9 cellular contexts compared by ENCODE assay signal in genomic region chr12:21697829-21698630, GRCh38. TPM values are rescaled to one million over a fixed set of nuclear protein-coding genes. Genes with fewer than 3 reads are reported as not detected.
A peak's percentile ranks its signal among the peaks of the same experiment; 100 is the strongest.
DNase-seq lines count a peak whose midpoint lies in the region; ATAC-seq, FAIRE-seq and TF ChIP-seq lines count a peak whose summit lies in the region.
"Had no signal": no experiment of that assay in that cellular context is flagged by ENCODE, and none has a peak within 500 bp of the region (broad histone marks: within the 10 kb centered on the region; RNA-seq: fewer than 3 reads in every experiment).

No MANE protein-coding gene starts in this region.

- peaks cover 3% of the 10 kb centered on the region for H3K27me3 Mint-ChIP-seq in activated CD8-positive, alpha-beta T cell treated with anti-CD3 and anti-CD28 coated beads for 36 hours
- peaks cover 3% of the 10 kb centered on the region for H3K27me3 Mint-ChIP-seq in activated CD8-positive, alpha-beta T cell treated with anti-CD3 and anti-CD28 coated beads, Interleukin-2, amount 10 ng/mL, durations not matched to agents 7 days and 5 days (ENCODE audit: low read depth)
- H3K27me3 Mint-ChIP-seq: stimulated activated naive CD8-positive, alpha-beta T cell treated with anti-CD3 and anti-CD28 coated beads, Interleukin-15, Interleukin-2, amounts not matched to agents 100 ng/mL and 50 ng/mL, for 24 hours had no signal

- H3K27ac Mint-ChIP-seq in activated CD8-positive, alpha-beta T cell treated with anti-CD3 and anti-CD28 coated beads for 36 hours, result no peak overlapping the region
- H3K27ac Mint-ChIP-seq in activated CD8-positive, alpha-beta T cell treated with anti-CD3 and anti-CD28 coated beads, Interleukin-2, amount 10 ng/mL, durations not matched to agents 7 days and 5 days, result no peak overlapping the region
- H3K27ac Mint-ChIP-seq: stimulated activated naive CD8-positive, alpha-beta T cell treated with anti-CD3 and anti-CD28 coated beads, Interleukin-15, Interleukin-2, amounts not matched to agents 100 ng/mL and 50 ng/mL, for 24 hours had no signal

- H3K36me3 Mint-ChIP-seq in activated CD8-positive, alpha-beta T cell treated with anti-CD3 and anti-CD28 coated beads for 36 hours (ENCODE audit: low read depth), result no peaks in the 10 kb centered on the region
- no peaks in the 10 kb centered on the region for H3K36me3 Mint-ChIP-seq in activated CD8-positive, alpha-beta T cell treated with anti-CD3 and anti-CD28 coated beads, Interleukin-2, amount 10 ng/mL, durations not matched to agents 7 days and 5 days (ENCODE audit: low read depth)

- TF ChIP-seq CTCF in activated CD8-positive, alpha-beta T cell treated with anti-CD3 and anti-CD28 coated beads for 36 hours (IDR thresholded peaks at IDR 0.05), result peak; percentile 74

- DNase-seq in activated CD8-positive, alpha-beta T cell treated with anti-CD3 and anti-CD28 coated beads for 36 hours, result no peak
- no peak for DNase-seq in activated CD8-positive, alpha-beta T cell treated with anti-CD3 and anti-CD28 coated beads, Interleukin-2, amount 10 ng/mL, durations not matched to agents 7 days and 5 days
- DNase-seq in NCI-H69 (lab: John Stamatoyannopoulos, UW), result peak; percentile 8
- DNase-seq in non-pigmented ciliary epithelial cell (ENCODE audit: low read depth), result peak; percentile 8
- no peak for DNase-seq in GOT3 (lab: John Stamatoyannopoulos, UW)
- DNase-seq in hepatic stellate cell (ENCODE audit: low spot score), result no peak

- peak; percentile 99 for FAIRE-seq in endometrium (lab: Jason Lieb, UNC)

- POLR2A ChIA-PET in activated CD8-positive, alpha-beta T cell treated with anti-CD3 and anti-CD28 coated beads for 36 hours (lab: Charles Lee), result interaction anchor here (0.6 to 1.0 kb wide), 2 partner anchors 320 to 388 kb away, joined by 3 read pairs; no protein-coding TSS in a partner anchor
- POLR2A ChIA-PET in activated CD8-positive, alpha-beta T cell treated with anti-CD3 and anti-CD28 coated beads, Interleukin-2, amount 10 ng/mL, durations not matched to agents 7 days and 5 days (lab: Charles Lee), result interaction anchor here (0.6 kb wide), 1 partner anchor 697 kb away, joined by 3 read pairs; no protein-coding TSS in a partner anchor

- CTCF ChIA-PET in activated CD8-positive, alpha-beta T cell treated with anti-CD3 and anti-CD28 coated beads for 36 hours (lab: Charles Lee), result interaction anchor here (0.6 to 3.7 kb wide), 24 partner anchors 9 to 762 kb away, joined by 3 to 31 read pairs (median 4); no protein-coding TSS in a partner anchor
- CTCF ChIA-PET in activated CD8-positive, alpha-beta T cell treated with anti-CD3 and anti-CD28 coated beads, Interleukin-2, amount 10 ng/mL, durations not matched to agents 7 days and 5 days (lab: Charles Lee), result interaction anchor here (0.6 to 3.5 kb wide), 26 partner anchors 12 to 986 kb away, joined by 3 to 22 read pairs (median 3); partner anchors contain the start of gene CMAS

- H3K4me3 Mint-ChIP-seq in activated CD8-positive, alpha-beta T cell treated with anti-CD3 and anti-CD28 coated beads for 36 hours, result no peak overlapping the region
- H3K4me3 Mint-ChIP-seq in activated CD8-positive, alpha-beta T cell treated with anti-CD3 and anti-CD28 coated beads, Interleukin-2, amount 10 ng/mL, durations not matched to agents 7 days and 5 days, result no peak overlapping the region
- H3K4me3 Mint-ChIP-seq: stimulated activated naive CD8-positive, alpha-beta T cell treated with anti-CD3 and anti-CD28 coated beads, Interleukin-15, Interleukin-2, amounts not matched to agents 100 ng/mL and 50 ng/mL, for 24 hours had no signal

- ATAC-seq in activated CD8-positive, alpha-beta T cell treated with anti-CD3 and anti-CD28 coated beads for 36 hours, result no peak
- ATAC-seq in activated CD8-positive, alpha-beta T cell treated with anti-CD3 and anti-CD28 coated beads, Interleukin-2, amount 10 ng/mL, durations not matched to agents 7 days and 5 days, result no peak
- ATAC-seq in HG02938 (IDR thresholded peaks at IDR 0.05; ENCODE audit: unreplicated experiment), result no peak

- H3K9me3 Mint-ChIP-seq in activated CD8-positive, alpha-beta T cell treated with anti-CD3 and anti-CD28 coated beads for 36 hours, result no peaks in the 10 kb centered on the region
- H3K9me3 Mint-ChIP-seq in activated CD8-positive, alpha-beta T cell treated with anti-CD3 and anti-CD28 coated beads, Interleukin-2, amount 10 ng/mL, durations not matched to agents 7 days and 5 days (ENCODE audit: insufficient read depth), result no peaks in the 10 kb centered on the region
- H3K9me3 Mint-ChIP-seq: stimulated activated naive CD8-positive, alpha-beta T cell treated with anti-CD3 and anti-CD28 coated beads, Interleukin-15, Interleukin-2, amounts not matched to agents 100 ng/mL and 50 ng/mL, for 24 hours had no signal

- intact Hi-C loops in activated CD8-positive, alpha-beta T cell treated with anti-CD3 and anti-CD28 coated beads for 36 hours (cut with micrococcal nuclease), result loop anchor here (5.0 to 10.0 kb wide), 2 partner anchors 319 to 747 kb away; no protein-coding TSS in a partner anchor

- H3K4me1 Mint-ChIP-seq in activated CD8-positive, alpha-beta T cell treated with anti-CD3 and anti-CD28 coated beads for 36 hours (ENCODE audit: low read depth), result peaks cover 8% of the 10 kb centered on the region
- no peaks in the 10 kb centered on the region for H3K4me1 Mint-ChIP-seq in activated CD8-positive, alpha-beta T cell treated with anti-CD3 and anti-CD28 coated beads, Interleukin-2, amount 10 ng/mL, durations not matched to agents 7 days and 5 days (ENCODE audit: low read depth)

RNA-seq across cellular contexts. Expression of gene LDHB, which starts 40.4 kb away (rescaled TPM):
- total RNA-seq in activated CD8-positive, alpha-beta T cell treated with anti-CD3 and anti-CD28 coated beads for 36 hours, result 1,000 to 10,000 TPM; 2,161 to 2,384 TPM
- 1,000 to 10,000 TPM; 1,063 to 1,149 TPM for total RNA-seq in activated CD8-positive, alpha-beta T cell treated with anti-CD3 and anti-CD28 coated beads, Interleukin-2, amount 10 ng/mL, durations not matched to agents 7 days and 5 days

Comparison
In these comparisons a context has a peak if more than half of its experiments do, and no peak if none do; other contexts are left out.
1. DNase-seq: peak in NCI-H69 (single experiment) and non-pigmented ciliary epithelial cell (single experiment); none in activated CD8-positive, alpha-beta T cell treated with anti-CD3 and anti-CD28 coated beads for 36 hours (single experiment), activated CD8-positive, alpha-beta T cell treated with anti-CD3 and anti-CD28 coated beads, Interleukin-2, amount 10 ng/mL, durations not matched to agents 7 days and 5 days (single experiment), GOT3 (single experiment) and hepatic stellate cell (single experiment).